Comparison of ENCODE assay signal across 1 cellular context in genomic region chrX:12950851-12951589, GRCh38.
A peak's percentile ranks its signal among the peaks of the same experiment; 100 is the strongest.
TF ChIP-seq lines count a peak whose summit lies in the region.

No MANE protein-coding gene starts in this region.

TF ChIP-seq in K562, 482 proteins besides CTCF, POLR2A, EP300 and RAD21 (continued from another document and continues in another):
- TF ChIP-seq AFF1 (IDR thresholded peaks at IDR 0.05; ENCODE audit: low read depth in 1 of 2, partially characterized antibody in 2 of 2) (no peak), SREBF1 (IDR thresholded peaks at IDR 0.05; ENCODE audit: borderline replicate concordance, low read depth, low read length) (no peak), ZBTB8A (IDR thresholded peaks at IDR 0.05; ENCODE audit: partially characterized antibody) (no peak), THAP12 (CRISPR knock-in tag; IDR thresholded peaks at IDR 0.05) (no peak), ZBTB5 (IDR thresholded peaks at IDR 0.05) (no peak), KAT7 (CRISPR knock-in tag; IDR thresholded peaks at IDR 0.05; ENCODE audit: borderline replicate concordance) (no peak), ZNF133 (CRISPR knock-in tag; IDR thresholded peaks at IDR 0.05) (no peak), RFX7 (CRISPR knock-in tag; IDR thresholded peaks at IDR 0.05) (no peak), PHF8 (IDR thresholded peaks at IDR 0.05; ENCODE audit: borderline replicate concordance, low read length) (no peak), HDGF (IDR thresholded peaks at IDR 0.05) (0 out of 2 replicates have a peak, but pooled peaks have one; percentile 28), NCOA2 (IDR thresholded peaks at IDR 0.05; ENCODE audit: partially characterized antibody in 2 of 2) (no peak), NFYB (IDR thresholded peaks at IDR 0.05; ENCODE audit: extremely low read depth, insufficient read length) (no peak), SNAPC5 (CRISPR knock-in tag; IDR thresholded peaks at IDR 0.05) (no peak), MED1 (CRISPR knock-in tag; IDR thresholded peaks at IDR 0.05; ENCODE audit: borderline replicate concordance) (no peak), CHD4 (IDR thresholded peaks at IDR 0.05; ENCODE audit: insufficient read depth, insufficient replicate concordance, low read depth, low read length, poor library complexity, severe bottlenecking) (no peak), NFE2L1 (tag; IDR thresholded peaks at IDR 0.05; ENCODE audit: borderline replicate concordance, low read depth) (no peak), ZNF197 (CRISPR knock-in tag; IDR thresholded peaks at IDR 0.05; ENCODE audit: low read depth) (no peak), ARID3B (CRISPR knock-in tag; IDR thresholded peaks at IDR 0.05; ENCODE audit: borderline replicate concordance) (no peak), SP1 (CRISPR knock-in tag; IDR thresholded peaks at IDR 0.05) (no peak), RBM22 (IDR thresholded peaks at IDR 0.05; ENCODE audit: low read depth, low read length, poor library complexity, severe bottlenecking) (no peak), ERF (CRISPR knock-in tag; IDR thresholded peaks at IDR 0.05) (no peak), CEBPZ (IDR thresholded peaks at IDR 0.05; ENCODE audit: borderline replicate concordance, low read depth, low read length) (no peak), E2F6 (IDR thresholded peaks at IDR 0.05; ENCODE audit: borderline replicate concordance in 1 of 2, extremely low read depth in 1 of 2, insufficient read depth in 1 of 2, insufficient read length in 1 of 2, low read depth in 1 of 2, low read length in 1 of 2, poor library complexity in 1 of 2, severe bottlenecking in 1 of 2) (no peak), ZNF395 (CRISPR knock-in tag; IDR thresholded peaks at IDR 0.05) (peak; percentile 51; the same call in 1 of the 2 replicates), SETDB1 (IDR thresholded peaks at IDR 0.05; ENCODE audit: low read length) (no peak), SPI1 (IDR thresholded peaks at IDR 0.05; ENCODE audit: borderline replicate concordance, low read depth, low read length) (no peak), KAT8 (IDR thresholded peaks at IDR 0.05; ENCODE audit: low read depth) (no peak), ETV1 (tag; conservative IDR thresholded peaks at IDR 0.05; ENCODE audit: low read depth) (no peak), ZNF165 (CRISPR knock-in tag; IDR thresholded peaks at IDR 0.05; ENCODE audit: borderline replicate concordance) (no peak), GTF2F1 (IDR thresholded peaks at IDR 0.05; ENCODE audit: low read depth, low read length) (no peak), ZNF184 (CRISPR knock-in tag; IDR thresholded peaks at IDR 0.05) (no peak), FIP1L1 (IDR thresholded peaks at IDR 0.05; ENCODE audit: low read depth, low read length, poor library complexity, severe bottlenecking) (no peak), HDAC8 (tag; IDR thresholded peaks at IDR 0.05) (no peak), TAF1 (IDR thresholded peaks at IDR 0.05; ENCODE audit: control insufficient read depth, extremely low read depth, insufficient read depth, low read length, severe bottlenecking) (no peak), YBX1 (IDR thresholded peaks at IDR 0.05) (no peak), ZNF347 (CRISPR knock-in tag; IDR thresholded peaks at IDR 0.05; ENCODE audit: low read depth) (no peak), FOS (IDR thresholded peaks at IDR 0.05; ENCODE audit: extremely low read depth, insufficient read length) (no peak), POLR2AphosphoS2 (IDR thresholded peaks at IDR 0.05; ENCODE audit: low read length) (no peak), PRMT5 (CRISPR knock-in tag; IDR thresholded peaks at IDR 0.05) (no peak), CBFA2T3 (IDR thresholded peaks at IDR 0.05) (no peak), HMBOX1 (IDR thresholded peaks at IDR 0.05) (no peak), BMI1 (IDR thresholded peaks at IDR 0.05; ENCODE audit: low read length) (no peak), RBM34 (IDR thresholded peaks at IDR 0.05; ENCODE audit: borderline replicate concordance, insufficient read depth, low read length) (no peak), ASH1L (IDR thresholded peaks at IDR 0.05; ENCODE audit: borderline replicate concordance, low read depth, partially characterized antibody) (no peak), SMAD4 (CRISPR knock-in tag; conservative IDR thresholded peaks at IDR 0.05) (no peak; the same call in 1 of the 2 replicates), CBX2 (IDR thresholded peaks at IDR 0.05; ENCODE audit: insufficient read depth, low read length, poor library complexity, severe bottlenecking) (no peak), SRSF1 (IDR thresholded peaks at IDR 0.05; ENCODE audit: low read depth, low read length) (no peak)
